ENCODE assay signal across 12 cellular contexts in genomic region chr10:99534456-99534938, GRCh38. TPM values are rescaled to one million over a fixed set of nuclear protein-coding genes. Genes with fewer than 3 reads are reported as not detected.
A peak's percentile ranks its signal among the peaks of the same experiment; 100 is the strongest.
DNase-seq lines count a peak whose midpoint lies in the region; ATAC-seq lines count a peak whose summit lies in the region.
"Had no signal": no experiment of that assay in that cellular context is flagged by ENCODE, and none has a peak within 500 bp of the region (broad histone marks: within the 10 kb centered on the region; RNA-seq: fewer than 3 reads in every experiment).

No MANE protein-coding gene starts in this region.

- DNase-seq in T-helper 1 cell (no peak), T-helper 17 cell (no peak), immature natural killer cell (no peak), caudate nucleus (lab: John Stamatoyannopoulos, UW) (no peak), NOMO-1 treated with dmso at 0.1 percent for 144 hours (lab: John Stamatoyannopoulos, UW; ENCODE audit: unreplicated experiment) (no peak), retina (no peak)
- DNase-seq: activated CD8-positive, alpha-beta memory T cell treated with anti-CD3 and anti-CD28 coated beads, Interleukin-2, amount 50 U/mL, for 48 hours; NCI-H524 treated with DMSO at 0.1 percent for 48 hours; occipital lobe had no signal

- peaks cover 14% of the 10 kb centered on the region for H3K4me1 Mint-ChIP-seq in T-helper 1 cell treated with Interleukin-12 subunit alpha and Interleukin-12 subunit beta and Interleukin-4 antibody, amounts not matched to agents 30 μg/mL and 1 μg/mL, for 36 hours (ENCODE audit: low read depth)
- H3K4me1 Mint-ChIP-seq in T-helper 17 cell (peaks cover 22% of the 10 kb centered on the region), immature natural killer cell (peaks cover 30 to 45% of the 10 kb centered on the region in 2 donors)

- peaks cover 96% of the 10 kb centered on the region for H3K27me3 ChIP-seq in skeletal muscle satellite cell (ENCODE audit: control insufficient read depth, insufficient read depth, low read length)

- no peaks in the 10 kb centered on the region for H3K36me3 ChIP-seq in skeletal muscle satellite cell (ENCODE audit: insufficient read depth, low read length)
- H3K36me3 ChIP-seq: HAP-1 had no signal

- H3K9me3 Mint-ChIP-seq in T-helper 1 cell treated with Interleukin-12 subunit alpha and Interleukin-12 subunit beta and Interleukin-4 antibody, amounts not matched to agents 30 μg/mL and 1 μg/mL, for 36 hours = peaks cover 3% of the 10 kb centered on the region
- peaks cover 0 to 3% (median 0%) of the 10 kb centered on the region in 6 donors for H3K9me3 Mint-ChIP-seq in immature natural killer cell

- H3K27me3 Mint-ChIP-seq in T-helper 1 cell treated with Interleukin-12 subunit alpha and Interleukin-12 subunit beta and Interleukin-4 antibody, amounts not matched to agents 30 μg/mL and 1 μg/mL, for 36 hours (ENCODE audit: low read depth) = peaks cover 94% of the 10 kb centered on the region
- H3K27me3 Mint-ChIP-seq in T-helper 17 cell (peaks cover 90% of the 10 kb centered on the region), immature natural killer cell (ENCODE audit: low read depth in 3 of 3) (peaks cover 34 to 54% (median 52%) of the 10 kb centered on the region in 3 donors)

- peak overlapping the region; percentile 46 for H3K27ac Mint-ChIP-seq in T-helper 1 cell treated with Interleukin-12 subunit alpha and Interleukin-12 subunit beta and Interleukin-4 antibody, amounts not matched to agents 30 μg/mL and 1 μg/mL, for 36 hours
- H3K27ac Mint-ChIP-seq in T-helper 17 cell (no peak overlapping the region), immature natural killer cell (no peak overlapping the region)

- peaks cover 7% of the 10 kb centered on the region for H3K36me3 Mint-ChIP-seq in T-helper 1 cell treated with Interleukin-12 subunit alpha and Interleukin-12 subunit beta and Interleukin-4 antibody, amounts not matched to agents 30 μg/mL and 1 μg/mL, for 36 hours (ENCODE audit: low read depth)
- peaks cover 6% of the 10 kb centered on the region for H3K36me3 Mint-ChIP-seq in T-helper 17 cell (ENCODE audit: low read depth)
- H3K36me3 Mint-ChIP-seq in immature natural killer cell = no peaks in the 10 kb centered on the region

- H3K4me2 ChIP-seq in skeletal muscle satellite cell (ENCODE audit: low read length) = peak overlapping the region; percentile 69

- H3K4me3 Mint-ChIP-seq in T-helper 1 cell treated with Interleukin-12 subunit alpha and Interleukin-12 subunit beta and Interleukin-4 antibody, amounts not matched to agents 30 μg/mL and 1 μg/mL, for 36 hours = peak overlapping the region; percentile 21
- H3K4me3 Mint-ChIP-seq in T-helper 17 cell (peak overlapping the region; percentile 45), immature natural killer cell (peak overlapping the region in 3 of 5 donors; percentile 5 to 48 (median 13))

- peaks cover 3% of the 10 kb centered on the region for H3K4me1 ChIP-seq in skeletal muscle satellite cell (ENCODE audit: control insufficient read depth, insufficient read depth, low read length)

- H3K9ac ChIP-seq in skeletal muscle satellite cell (ENCODE audit: low read depth, low read length) = no peak overlapping the region

- H3K27ac ChIP-seq in caudate nucleus (ENCODE audit: low read depth, low read length) = no peak overlapping the region

- no peaks in the 10 kb centered on the region for H3K9me3 ChIP-seq in T-helper 17 cell (ENCODE audit: control insufficient read depth, low read length, poor library complexity, severe bottlenecking)
- H3K9me3 ChIP-seq in skeletal muscle satellite cell (replicated peaks; ENCODE audit: low read length) = peaks cover 5% of the 10 kb centered on the region

- H3K4me3 ChIP-seq in skeletal muscle satellite cell (ENCODE audit: low read length) = no peak overlapping the region

- ATAC-seq in T-helper 17 cell = no peak

RNA-seq across cellular contexts. Expression of gene NKX2-3, which starts 1.8 kb away (rescaled TPM):
- not detected for total RNA-seq in T-helper 17 cell
- polyA plus RNA-seq in immature natural killer cell = not detected
- total RNA-seq in skeletal muscle satellite cell (2012; rRNA removed) = not detected in 2 replicates
- total RNA-seq: occipital lobe had no signal
